ENCODE assay signal across 18 cellular contexts in genomic region chr6:63910863-63911665, GRCh38.
"Had no signal": no experiment of that assay in that cellular context is flagged by ENCODE, and none has a peak within 500 bp of the region (broad histone marks: within the 10 kb centered on the region; RNA-seq: fewer than 3 reads in every experiment).

No MANE protein-coding gene starts in this region.

- H3K27ac ChIP-seq: brain microvascular endothelial cell, gastroesophageal sphincter, hepatocyte, lower lobe of right lung, stomach, thoracic aorta had no signal

- H3K4me1 ChIP-seq: lower lobe of right lung had no signal

- H2AFZ ChIP-seq: hepatocyte had no signal

- DNase-seq: activated CD4-positive, alpha-beta T cell treated with anti-CD3 and anti-CD28 coated beads, Interleukin-2, amount 10 ng/mL, durations not matched to agents 7 days and 5 days; activated CD8-positive, alpha-beta memory T cell treated with anti-CD3 and anti-CD28 coated beads for 24 hours; activated naive CD8-positive, alpha-beta T cell treated with anti-CD3 and anti-CD28 coated beads for 36 hours; amygdala; brain microvascular endothelial cell; cerebellar nuclear complex; effector memory CD4-positive, alpha-beta T cell; lower lobe of right lung; nephron progenitor cell; occipital lobe; right cardiac atrium; stomach; T-cell; T-helper 9 cell had no signal

- ATAC-seq: gastroesophageal sphincter, lower lobe of right lung, T-cell had no signal

- H3K36me3 ChIP-seq: brain microvascular endothelial cell, gastroesophageal sphincter, lower lobe of right lung, stomach, thoracic aorta had no signal

- H3K4me3 ChIP-seq: gastroesophageal sphincter, hepatocyte, lower lobe of right lung, smooth muscle cell, stomach, thoracic aorta had no signal

- H3K27me3 ChIP-seq: brain microvascular endothelial cell, gastroesophageal sphincter, hepatocyte, stomach had no signal

- H3K79me2 ChIP-seq: hepatocyte had no signal

- H3K4me2 ChIP-seq: hepatocyte, smooth muscle cell had no signal

- H3K9me3 ChIP-seq: gastroesophageal sphincter, lower lobe of right lung, stomach, thoracic aorta had no signal
